In genomic region chr6:44833248-44833647, GRCh38 we compare ENCODE assay signal across 19 cellular contexts.
DNase-seq lines count a peak whose midpoint lies in the region; ATAC-seq and TF ChIP-seq lines count a peak whose summit lies in the region.
"Had no signal": no experiment of that assay in that cellular context is flagged by ENCODE, and none has a peak within 500 bp of the region (broad histone marks: within the 10 kb centered on the region; RNA-seq: fewer than 3 reads in every experiment).

No MANE protein-coding gene starts in this region.

- H3K23ac ChIP-seq in H9 (ENCODE audit: insufficient read length, low read depth, low read length) = no peak overlapping the region

- intact Hi-C loops in naive thymus-derived CD4-positive, alpha-beta T cell (cut with micrococcal nuclease) = no loop called here

- H2AK5ac ChIP-seq in H9 (ENCODE audit: insufficient read length, low read length) = no peak overlapping the region

- ATAC-seq in HG02588 (IDR thresholded peaks at IDR 0.05; ENCODE audit: unreplicated experiment) = peak; percentile 67
- ATAC-seq in HG03354 (IDR thresholded peaks at IDR 0.05; ENCODE audit: poor library complexity, severe bottlenecking, unreplicated experiment) = peak; percentile 85
- ATAC-seq in naive thymus-derived CD4-positive, alpha-beta T cell = no peak
- ATAC-seq: Right ventricle myocardium inferior had no signal

- CTCF ChIA-PET in naive thymus-derived CD4-positive, alpha-beta T cell (lab: Charles Lee) = no interaction called here

- no CpG with 5 or more reads among the region's 1 CpG for WGBS in H9 (ENCODE audit: extremely low coverage, insufficient read length, low lambda C conversion rate)

- peaks cover 26 to 31% of the 10 kb centered on the region in 2 experiments for H3K4me1 Mint-ChIP-seq in H9
- H3K4me1 Mint-ChIP-seq in naive thymus-derived CD4-positive, alpha-beta T cell = peaks cover 20 to 63% (median 31%) of the 10 kb centered on the region in 7 donors

- no peak for TF ChIP-seq CTCF in H9 (conservative IDR thresholded peaks at IDR 0.05)

- peak; percentile 5 for DNase-seq in NOMO-1 treated with DMSO at 0.1 percent for 48 hours (lab: John Stamatoyannopoulos, UW; ENCODE audit: unreplicated experiment)
- DNase-seq in NOMO-1 treated with dmso at 0.1 percent for 144 hours (lab: John Stamatoyannopoulos, UW; ENCODE audit: unreplicated experiment) = no peak
- DNase-seq in medulla oblongata (ENCODE audit: extremely low spot score) = peak; percentile 21
- DNase-seq in activated CD4-positive, alpha-beta T cell treated with anti-CD3 and anti-CD28 coated beads for 4 hours = no peak
- no peak for DNase-seq in H9
- DNase-seq in naive thymus-derived CD4-positive, alpha-beta T cell = no peak
- DNase-seq: activated naive CD4-positive, alpha-beta T cell treated with anti-CD3 and anti-CD28 coated beads for 36 hours; CD4-positive, alpha-beta memory T cell; GDM1; Kasumi-1; NCI-H1930; NCI-H82; stimulated activated CD4-positive, alpha-beta T cell treated with anti-CD3 and anti-CD28 coated beads, Interleukin-15, amount 100 ng/mL, for 24 hours; thyroid gland had no signal

- H3K27me3 Mint-ChIP-seq in H9 (ENCODE audit: low read depth) = no peaks in the 10 kb centered on the region
- H3K27me3 Mint-ChIP-seq in naive thymus-derived CD4-positive, alpha-beta T cell = no peaks in the 10 kb centered on the region
- H3K27me3 Mint-ChIP-seq: CD4-positive, alpha-beta memory T cell had no signal

- H2BK12ac ChIP-seq in H9 (ENCODE audit: insufficient read length, low read depth, low read length) = no peak overlapping the region

- no peak overlapping the region for H3K56ac ChIP-seq in H9 (ENCODE audit: insufficient read length, low read depth, low read length)

- peaks cover 10% of the 10 kb centered on the region; the same call in 1 of the 2 replicates for H3K4me1 ChIP-seq in H9 (ENCODE audit: insufficient read depth, low read length)
- peaks cover 14 to 16% of the 10 kb centered on the region in 2 donors for H3K4me1 ChIP-seq in naive thymus-derived CD4-positive, alpha-beta T cell (ENCODE audit: control insufficient read depth in 2 of 2, insufficient read depth in 2 of 2, low read length in 2 of 2)
- H3K4me1 ChIP-seq: parathyroid adenoma, thyroid gland had no signal

- H3K4ac ChIP-seq in H9 (ENCODE audit: low read depth, low read length) = no peak overlapping the region

- H2BK120ac ChIP-seq in H9 (ENCODE audit: low read depth, low read length, poor library complexity, severe bottlenecking) = no peak overlapping the region

- H3K14ac ChIP-seq in H9 (ENCODE audit: insufficient read depth, low read length) = no peak overlapping the region

- no peaks in the 10 kb centered on the region for H3K79me1 ChIP-seq in H9 (ENCODE audit: insufficient read depth, low read depth, low read length, poor library complexity, severe bottlenecking)

- no peaks in the 10 kb centered on the region for H3K9me3 ChIP-seq in H9 (ENCODE audit: control insufficient read depth, low read depth, low read length)
- no peaks in the 10 kb centered on the region for H3K9me3 ChIP-seq in naive thymus-derived CD4-positive, alpha-beta T cell (ENCODE audit: control insufficient read depth in 2 of 3, low read length in 3 of 3)
- H3K9me3 ChIP-seq: thyroid gland had no signal

- H3K4me2 ChIP-seq in H9 (ENCODE audit: insufficient read depth, insufficient read length, low read length) = no peak overlapping the region

- no peak overlapping the region for H3K27ac ChIP-seq in H9 (ENCODE audit: insufficient read length, low read depth, low read length)
- H3K27ac ChIP-seq in naive thymus-derived CD4-positive, alpha-beta T cell (ENCODE audit: low read depth, low read length) = no peak overlapping the region
- H3K27ac ChIP-seq: 22Rv1, parathyroid adenoma, thyroid gland had no signal

- H2BK15ac ChIP-seq in H9 (ENCODE audit: low read depth, low read length) = no peak overlapping the region

- no peak overlapping the region for H3K18ac ChIP-seq in H9 (ENCODE audit: insufficient read length, low read depth, low read length)

- no peaks in the 10 kb centered on the region for H3K9me3 Mint-ChIP-seq in H9
- peaks cover 0 to 2% (median 0%) of the 10 kb centered on the region in 11 donors for H3K9me3 Mint-ChIP-seq in naive thymus-derived CD4-positive, alpha-beta T cell
- H3K9me3 Mint-ChIP-seq: activated naive CD4-positive, alpha-beta T cell treated with anti-CD3 and anti-CD28 coated beads for 36 hours; CD4-positive, alpha-beta memory T cell had no signal

- no peak overlapping the region for H3K4me3 Mint-ChIP-seq in H9
- H3K4me3 Mint-ChIP-seq in naive thymus-derived CD4-positive, alpha-beta T cell = no peak overlapping the region
- H3K4me3 Mint-ChIP-seq: activated naive CD4-positive, alpha-beta T cell treated with anti-CD3 and anti-CD28 coated beads for 36 hours; CD4-positive, alpha-beta memory T cell had no signal

- H3T11ph ChIP-seq in H9 (ENCODE audit: low read length) = no peak overlapping the region

- H3K79me2 ChIP-seq in H9 (ENCODE audit: insufficient read depth, low read length) = no peaks in the 10 kb centered on the region
- H3K79me2 ChIP-seq: parathyroid adenoma had no signal

- H4K5ac ChIP-seq in H9 (ENCODE audit: insufficient read length, low read depth, low read length) = no peak overlapping the region

- H3K36me3 Mint-ChIP-seq in H9 (ENCODE audit: insufficient read depth in 1 of 3, low read depth in 3 of 3) = no peaks in the 10 kb centered on the region
- H3K36me3 Mint-ChIP-seq in naive thymus-derived CD4-positive, alpha-beta T cell = peaks cover 0 to 7% (median 4%) of the 10 kb centered on the region in 5 donors

- H2AFZ ChIP-seq in H9 (ENCODE audit: low read length) = no peak overlapping the region
- H2AFZ ChIP-seq: parathyroid adenoma had no signal

- no peak overlapping the region for H3K9ac ChIP-seq in H9 (ENCODE audit: extremely low read depth, insufficient read length, low read length)
- H3K9ac ChIP-seq: parathyroid adenoma had no signal

- no peak overlapping the region for H2BK5ac ChIP-seq in H9 (ENCODE audit: insufficient read length, low read length)

- no peaks in the 10 kb centered on the region for H3K23me2 ChIP-seq in H9 (ENCODE audit: insufficient read length, low read depth, low read length, poor library complexity, severe bottlenecking)

- no peak overlapping the region for H4K91ac ChIP-seq in H9 (ENCODE audit: insufficient read length, low read depth, low read length)

- no peaks in the 10 kb centered on the region for H4K20me1 ChIP-seq in H9 (ENCODE audit: control insufficient read depth, insufficient read depth, insufficient read length)

- no peak overlapping the region for H4K8ac ChIP-seq in H9 (replicated peaks; ENCODE audit: insufficient read length, low read depth, low read length)

- no peaks in the 10 kb centered on the region for H3K36me3 ChIP-seq in naive thymus-derived CD4-positive, alpha-beta T cell (ENCODE audit: control insufficient read depth in 2 of 3, insufficient read depth in 3 of 3, low read length in 3 of 3)
- H3K36me3 ChIP-seq: thyroid gland had no signal

- H2BK20ac ChIP-seq in H9 (ENCODE audit: low read depth, low read length, poor library complexity, severe bottlenecking) = no peak overlapping the region

- no peaks in the 10 kb centered on the region for H3K27me3 ChIP-seq in H9 (ENCODE audit: insufficient read depth, low read length)
- no peaks in the 10 kb centered on the region for H3K27me3 ChIP-seq in naive thymus-derived CD4-positive, alpha-beta T cell (ENCODE audit: control insufficient read depth in 2 of 2, insufficient read depth in 2 of 2, low read length in 2 of 2)
- H3K27me3 ChIP-seq: thyroid gland had no signal

- no peak overlapping the region; a peak in 1 of 7 replicates for H3K27ac Mint-ChIP-seq in H9
- H3K27ac Mint-ChIP-seq in naive thymus-derived CD4-positive, alpha-beta T cell = no peak overlapping the region
- H3K27ac Mint-ChIP-seq: activated naive CD4-positive, alpha-beta T cell treated with anti-CD3 and anti-CD28 coated beads for 36 hours had no signal

- no peak overlapping the region for H3K4me3 ChIP-seq in naive thymus-derived CD4-positive, alpha-beta T cell (ENCODE audit: low read length)
- H3K4me3 ChIP-seq: thyroid gland had no signal

- POLR2A ChIA-PET in naive thymus-derived CD4-positive, alpha-beta T cell (lab: Charles Lee) = no interaction called here

Comparison
In these comparisons a context has a peak if more than half of its experiments do, and no peak if none do; other contexts are left out.
1. DNase-seq: peak in NOMO-1 treated with DMSO at 0.1 percent for 48 hours (single experiment) and medulla oblongata (single experiment); none in NOMO-1 treated with dmso at 0.1 percent for 144 hours (single experiment), activated CD4-positive, alpha-beta T cell treated with anti-CD3 and anti-CD28 coated beads for 4 hours (0 of 2), H9 (single experiment) and naive thymus-derived CD4-positive, alpha-beta T cell (0 of 9).